Comparison of ENCODE assay signal across 14 cellular contexts in genomic region chr1:91806146-91806545, GRCh38.
DNase-seq lines count a peak whose midpoint lies in the region; ATAC-seq and TF ChIP-seq lines count a peak whose summit lies in the region.
"Had no signal": no experiment of that assay in that cellular context is flagged by ENCODE, and none has a peak within 500 bp of the region (broad histone marks: within the 10 kb centered on the region; RNA-seq: fewer than 3 reads in every experiment).

No MANE protein-coding gene starts in this region.

- H3K36me3 Mint-ChIP-seq in T-cell, result no peaks in the 10 kb centered on the region
- H3K36me3 Mint-ChIP-seq in stimulated activated effector memory CD8-positive, alpha-beta T cell treated with anti-CD3 and anti-CD28 coated beads, Interleukin-12 subunit alpha, Interleukin-12 subunit beta, amount 100 ng/mL, for 72 hours, result peaks cover 16% of the 10 kb centered on the region

- CTCF ChIA-PET in T-cell (lab: Charles Lee), result interaction anchor here (0.5 to 2.1 kb wide), 5 partner anchors 35 to 817 kb away, joined by 3 to 15 read pairs (median 3); no protein-coding TSS in a partner anchor

- H3K27me3 ChIP-seq in gastroesophageal sphincter, result no peaks in the 10 kb centered on the region
- H3K27me3 ChIP-seq: ovary had no signal

- DNase-seq in DMS 273 treated with DMSO at 0.1 percent for 48 hours (lab: John Stamatoyannopoulos, UW) (peak; percentile 11), T-cell (no peak), GM10266 (ENCODE audit: extremely low spot score) (no peak)
- DNase-seq in stimulated activated effector memory CD8-positive, alpha-beta T cell treated with anti-CD3 and anti-CD28 coated beads, Interleukin-12 subunit alpha, Interleukin-12 subunit beta, amount 100 ng/mL, for 72 hours (ENCODE audit: low spot score in 2 of 2), result no peak
- DNase-seq in stimulated activated naive CD4-positive, alpha-beta T cell (lab: John Stamatoyannopoulos, UW), result no peak
- DNase-seq: GOT3; left cardiac atrium; NCI-H1105; stimulated activated CD4-positive, alpha-beta T cell treated with anti-CD3 and anti-CD28 coated beads, Interleukin-4, amount 100 ng/mL, for 1 hour had no signal

- H3K36me3 ChIP-seq in gastroesophageal sphincter, result no peaks in the 10 kb centered on the region
- H3K36me3 ChIP-seq: ovary, thoracic aorta had no signal

- ATAC-seq in T-cell (replicated peaks in 1 of 4) (no peak), gastroesophageal sphincter (no peak), HG03196 (IDR thresholded peaks at IDR 0.05; ENCODE audit: unreplicated experiment) (no peak)
- ATAC-seq in stimulated activated effector memory CD8-positive, alpha-beta T cell treated with anti-CD3 and anti-CD28 coated beads, Interleukin-12 subunit alpha, Interleukin-12 subunit beta, amount 100 ng/mL, for 72 hours, result no peak
- ATAC-seq: activated CD8-positive, alpha-beta T cell treated with anti-CD3 and anti-CD28 coated beads for 36 hours; left cardiac atrium had no signal

- H3K4me3 Mint-ChIP-seq in T-cell, result no peak overlapping the region
- no peak overlapping the region for H3K4me3 Mint-ChIP-seq in stimulated activated effector memory CD8-positive, alpha-beta T cell treated with anti-CD3 and anti-CD28 coated beads, Interleukin-12 subunit alpha, Interleukin-12 subunit beta, amount 100 ng/mL, for 72 hours
- H3K4me3 Mint-ChIP-seq: activated CD8-positive, alpha-beta T cell treated with anti-CD3 and anti-CD28 coated beads for 36 hours had no signal

- no peaks in the 10 kb centered on the region for H3K9me3 ChIP-seq in gastroesophageal sphincter
- H3K9me3 ChIP-seq: ovary, thoracic aorta had no signal

- peaks cover 59 to 83% (median 68%) of the 10 kb centered on the region in 3 donors for H3K4me1 Mint-ChIP-seq in T-cell
- peaks cover 59% of the 10 kb centered on the region for H3K4me1 Mint-ChIP-seq in stimulated activated effector memory CD8-positive, alpha-beta T cell treated with anti-CD3 and anti-CD28 coated beads, Interleukin-12 subunit alpha, Interleukin-12 subunit beta, amount 100 ng/mL, for 72 hours

- H3K4me1 ChIP-seq in gastroesophageal sphincter, result peaks cover 31 to 97% (median 49%) of the 10 kb centered on the region in 3 donors

- TF ChIP-seq CTCF in gastroesophageal sphincter (IDR thresholded peaks at IDR 0.05), result no peak
- TF ChIP-seq CTCF in GM10266 (IDR thresholded peaks at IDR 0.05; ENCODE audit: control insufficient read depth, insufficient read depth, low read depth, missing control alignments), result no peak

- POLR2A ChIA-PET in T-cell (lab: Charles Lee), result interaction anchor here in 1 of 2 donors (0.9 kb wide), 1 partner anchor 15 kb away, joined by 5 read pairs; no protein-coding TSS in a partner anchor

- TF ChIP-seq POLR2A in gastroesophageal sphincter (IDR thresholded peaks at IDR 0.05), result no peak

- peak overlapping the region; percentile 53 to 96 for H3K27ac Mint-ChIP-seq in T-cell
- H3K27ac Mint-ChIP-seq in stimulated activated effector memory CD8-positive, alpha-beta T cell treated with anti-CD3 and anti-CD28 coated beads, Interleukin-12 subunit alpha, Interleukin-12 subunit beta, amount 100 ng/mL, for 72 hours, result peak overlapping the region; percentile 95
- H3K27ac Mint-ChIP-seq: activated CD8-positive, alpha-beta T cell treated with anti-CD3 and anti-CD28 coated beads for 36 hours had no signal

- no peak overlapping the region for H3K4me3 ChIP-seq in gastroesophageal sphincter
- H3K4me3 ChIP-seq: ovary, thoracic aorta had no signal

- peak overlapping the region in 3 of 4 donors; percentile 71 to 74 (median 74) for H3K27ac ChIP-seq in gastroesophageal sphincter
- H3K27ac ChIP-seq: thoracic aorta had no signal

- peaks cover 0 to 5% (median 0%) of the 10 kb centered on the region in 3 donors for H3K9me3 Mint-ChIP-seq in T-cell
- H3K9me3 Mint-ChIP-seq in stimulated activated effector memory CD8-positive, alpha-beta T cell treated with anti-CD3 and anti-CD28 coated beads, Interleukin-12 subunit alpha, Interleukin-12 subunit beta, amount 100 ng/mL, for 72 hours, result no peaks in the 10 kb centered on the region
- H3K9me3 Mint-ChIP-seq: activated CD8-positive, alpha-beta T cell treated with anti-CD3 and anti-CD28 coated beads for 36 hours had no signal

- no peak for TF ChIP-seq EP300 in gastroesophageal sphincter (IDR thresholded peaks at IDR 0.05)

- 16 to 18% methylated on average over 6 of the region's 6 CpGs for WGBS in gastroesophageal sphincter (ENCODE audit: low coverage in 1 of 2), 2 donors

- H3K27me3 Mint-ChIP-seq in T-cell, result no peaks in the 10 kb centered on the region
